In genomic region chr6:85771925-85772430, GRCh38 we compare ENCODE assay signal across 1 cellular context.
TF ChIP-seq lines count a peak whose summit lies in the region.

No MANE protein-coding gene starts in this region.

TF ChIP-seq in H1, 55 proteins besides CTCF, POLR2A, EP300 and RAD21:
- TF ChIP-seq TEAD4 (IDR thresholded peaks at IDR 0.05; ENCODE audit: low read depth, low read length) (peak; percentile 46; the same call in 1 of the 2 replicates), JUND (IDR thresholded peaks at IDR 0.05; ENCODE audit: low read length) (no peak), SRF (IDR thresholded peaks at IDR 0.05; ENCODE audit: low read depth, low read length) (peak; percentile 87)
